Comparison of ENCODE assay signal across 25 cellular contexts in genomic region chr1:157237522-157237921, GRCh38.
"Had no signal": no experiment of that assay in that cellular context is flagged by ENCODE, and none has a peak within 500 bp of the region (broad histone marks: within the 10 kb centered on the region; RNA-seq: fewer than 3 reads in every experiment).

No MANE protein-coding gene starts in this region.

- DNase-seq: dermis blood vessel endothelial cell; dorsolateral prefrontal cortex; effector CD4-positive, alpha-beta T cell; effector memory CD4-positive, alpha-beta T cell; esophagus squamous epithelium; foreskin fibroblast; foreskin melanocyte; gastrocnemius medialis; glutamatergic neuron; head of caudate nucleus; heart right ventricle; hippocampal formation; islet precursor cell; kidney; kidney glomerular epithelial cell; left colon; left ventricle myocardium inferior; lower lobe of right lung; mesenchymal stem cell; midbrain; naive thymus-derived CD4-positive, alpha-beta T cell had no signal

- H3K27me3 ChIP-seq: gastrocnemius medialis had no signal

- H3K27ac ChIP-seq: coronary artery, dorsolateral prefrontal cortex, esophagus squamous epithelium, gastrocnemius medialis, heart right ventricle, left ventricle myocardium inferior, lower lobe of right lung had no signal

- H3K9me3 ChIP-seq: esophagus squamous epithelium, gastrocnemius medialis, heart right ventricle, left ventricle myocardium inferior, lower lobe of right lung had no signal

- H3K4me1 ChIP-seq: esophagus squamous epithelium, gastrocnemius medialis, heart right ventricle, left ventricle myocardium inferior had no signal

- H3K36me3 ChIP-seq: esophagus squamous epithelium, gastrocnemius medialis, heart right ventricle, left ventricle myocardium inferior, lower lobe of right lung had no signal

- H3K4me3 ChIP-seq: coronary artery, dorsolateral prefrontal cortex, esophagus squamous epithelium, gastrocnemius medialis, heart right ventricle, left ventricle myocardium inferior, lower lobe of right lung had no signal

- ATAC-seq: gastrocnemius medialis; heart right ventricle; left lobe of liver; lower lobe of right lung; naive thymus-derived CD4-positive, alpha-beta T cell had no signal

- FAIRE-seq: colon, endothelial cell of umbilical vein, kidney had no signal
